ENCODE assay signal across 21 cellular contexts in genomic region chrX:22585831-22586230, GRCh38.
DNase-seq lines count a peak whose midpoint lies in the region; ATAC-seq, FAIRE-seq and TF ChIP-seq lines count a peak whose summit lies in the region.
"Had no signal": no experiment of that assay in that cellular context is flagged by ENCODE, and none has a peak within 500 bp of the region (broad histone marks: within the 10 kb centered on the region; RNA-seq: fewer than 3 reads in every experiment).

No MANE protein-coding gene starts in this region.

- no peak overlapping the region for H3K27ac ChIP-seq in pancreas
- no peak overlapping the region for H3K27ac ChIP-seq in WERI-Rb-1
- no peak overlapping the region for H3K27ac ChIP-seq in OCI-LY7 (ENCODE audit: low read depth, low read length, poor library complexity, severe bottlenecking)
- H3K27ac ChIP-seq: spleen, thoracic aorta had no signal

- H3K4me2 ChIP-seq in OCI-LY7 (ENCODE audit: low read length): no peak overlapping the region

- no peaks in the 10 kb centered on the region for H3K4me1 ChIP-seq in pancreas
- H3K4me1 ChIP-seq in OCI-LY7 (ENCODE audit: insufficient read depth, low read length, poor library complexity, severe bottlenecking): no peaks in the 10 kb centered on the region
- H3K4me1 ChIP-seq: spleen had no signal

- no TSS peak for BruUV-seq in OCI-LY7 (replicated peaks; lab: Mats Ljungman, UMichigan)

- TF ChIP-seq CTCF in pancreas (IDR thresholded peaks at IDR 0.05) (no peak), WERI-Rb-1 (IDR thresholded peaks at IDR 0.05; ENCODE audit: low read depth, low read length) (no peak), OCI-LY7 (conservative IDR thresholded peaks at IDR 0.05; ENCODE audit: low read length) (no peak)

- no peak overlapping the region for H3K27ac Mint-ChIP-seq in activated CD8-positive, alpha-beta memory T cell treated with anti-CD3 and anti-CD28 coated beads, Interleukin-2, amount 10 ng/mL, durations not matched to agents 7 days and 5 days
- H3K27ac Mint-ChIP-seq: activated CD8-positive, alpha-beta T cell treated with anti-CD3 and anti-CD28 coated beads, Interleukin-2, amount 10 ng/mL, durations not matched to agents 7 days and 5 days had no signal

- no peaks in the 10 kb centered on the region for H3K36me3 ChIP-seq in pancreas
- H3K36me3 ChIP-seq in WERI-Rb-1: no peaks in the 10 kb centered on the region
- no peaks in the 10 kb centered on the region for H3K36me3 ChIP-seq in OCI-LY7 (ENCODE audit: insufficient read depth, low read length)
- H3K36me3 ChIP-seq: spleen, thoracic aorta had no signal

- no peaks in the 10 kb centered on the region for H3K36me3 Mint-ChIP-seq in activated CD8-positive, alpha-beta memory T cell treated with anti-CD3 and anti-CD28 coated beads, Interleukin-2, amount 10 ng/mL, durations not matched to agents 7 days and 5 days

- no peak overlapping the region for H2AFZ ChIP-seq in OCI-LY7 (ENCODE audit: low read length)

- no peaks in the 10 kb centered on the region for H3K4me1 Mint-ChIP-seq in activated CD8-positive, alpha-beta memory T cell treated with anti-CD3 and anti-CD28 coated beads, Interleukin-2, amount 10 ng/mL, durations not matched to agents 7 days and 5 days

- POLR2A ChIA-PET in OCI-LY7 (lab: Charles Lee): no interaction called here

- CTCF ChIA-PET in OCI-LY7 (lab: Charles Lee; ENCODE audit: unreplicated experiment): no interaction called here
- CTCF ChIA-PET in activated CD8-positive, alpha-beta memory T cell treated with anti-CD3 and anti-CD28 coated beads, Interleukin-2, amount 10 ng/mL, durations not matched to agents 7 days and 5 days (lab: Charles Lee): no interaction called here

- H3K27me3 Mint-ChIP-seq in activated CD8-positive, alpha-beta memory T cell treated with anti-CD3 and anti-CD28 coated beads, Interleukin-2, amount 10 ng/mL, durations not matched to agents 7 days and 5 days: no peaks in the 10 kb centered on the region

- WGBS in pancreas, 2 donors: 66 to 71% methylated on average over 1 of the region's 1 CpG

- peak; percentile 13 for FAIRE-seq in pancreas (lab: Jason Lieb, UNC)

- H4K20me1 ChIP-seq in OCI-LY7 (ENCODE audit: insufficient read depth, low read length): no peaks in the 10 kb centered on the region

- DNase-seq in pancreas: no peak
- no peak for DNase-seq in WERI-Rb-1
- DNase-seq in OCI-LY7 (ENCODE audit: low spot score): no peak
- DNase-seq in activated CD8-positive, alpha-beta memory T cell treated with anti-CD3 and anti-CD28 coated beads, Interleukin-2, amount 10 ng/mL, durations not matched to agents 7 days and 5 days: no peak
- no peak for DNase-seq in AML-193 (lab: John Stamatoyannopoulos, UW)
- DNase-seq: activated CD4-positive, CD25-positive, alpha-beta regulatory T cell; activated CD8-positive, alpha-beta T cell treated with anti-CD3 and anti-CD28 coated beads, Interleukin-2, amount 10 ng/mL, durations not matched to agents 7 days and 5 days; activated naive CD4-positive, alpha-beta T cell treated with anti-CD3 and anti-CD28 coated beads, Interleukin-2, amount 50 U/mL, for 16 hours; activated T-cell treated with anti-CD3 and anti-CD28 coated beads, Interleukin-2, amount 50 U/mL, for 48 hours; COR-L47; mucosa of descending colon; NCI-H2029 treated with DMSO at 0.1 percent for 48 hours; NCI-H524; SIG-M5; spleen; stimulated activated CD8-positive, alpha-beta memory T cell treated with anti-CD3 and anti-CD28 coated beads, Interleukin-4, amount 100 ng/mL, for 48 hours; T-helper 2 cell had no signal

- ATAC-seq in GM18909 (IDR thresholded peaks at IDR 0.05; ENCODE audit: poor library complexity, unreplicated experiment) (peak; percentile 74), GM21576 (IDR thresholded peaks at IDR 0.05; ENCODE audit: unreplicated experiment) (peak; percentile 85), HG03066 (IDR thresholded peaks at IDR 0.05; ENCODE audit: low read depth, unreplicated experiment) (peak; percentile 82), pancreas (no peak)
- ATAC-seq in activated CD8-positive, alpha-beta memory T cell treated with anti-CD3 and anti-CD28 coated beads, Interleukin-2, amount 10 ng/mL, durations not matched to agents 7 days and 5 days: no peak
- ATAC-seq: activated CD8-positive, alpha-beta T cell treated with anti-CD3 and anti-CD28 coated beads, Interleukin-2, amount 10 ng/mL, durations not matched to agents 7 days and 5 days; mucosa of descending colon had no signal

- H3K4me3 ChIP-seq in pancreas (no peak overlapping the region), WERI-Rb-1 (ENCODE audit: low read depth, low read length) (no peak overlapping the region), OCI-LY7 (ENCODE audit: low read depth, low read length, poor library complexity, severe bottlenecking) (no peak overlapping the region)
- H3K4me3 ChIP-seq: mucosa of descending colon, spleen, thoracic aorta had no signal

- H3K9me2 ChIP-seq in OCI-LY7 (ENCODE audit: insufficient read depth, low read length): no peaks in the 10 kb centered on the region

- intact Hi-C loops in pancreas (cut with DNase I): no loop called here
- intact Hi-C loops in OCI-LY7 (cut with micrococcal nuclease; ENCODE audit: unreplicated experiment): no loop called here

- no peaks in the 10 kb centered on the region for H3K79me2 ChIP-seq in OCI-LY7 (ENCODE audit: insufficient read depth, low read depth, low read length)

- no peaks in the 10 kb centered on the region for H3K9me3 ChIP-seq in pancreas
- H3K9me3 ChIP-seq in WERI-Rb-1 (ENCODE audit: severe bottlenecking): no peaks in the 10 kb centered on the region
- no peaks in the 10 kb centered on the region for H3K9me3 ChIP-seq in OCI-LY7 (ENCODE audit: low read length)
- H3K9me3 ChIP-seq: mucosa of descending colon, thoracic aorta had no signal

- H3K9me3 Mint-ChIP-seq in activated CD8-positive, alpha-beta memory T cell treated with anti-CD3 and anti-CD28 coated beads, Interleukin-2, amount 10 ng/mL, durations not matched to agents 7 days and 5 days (ENCODE audit: low read depth): no peaks in the 10 kb centered on the region

- peaks cover 0 to 5% (median 0%) of the 10 kb centered on the region in 4 donors for H3K27me3 ChIP-seq in pancreas
- H3K27me3 ChIP-seq in WERI-Rb-1 (ENCODE audit: insufficient read depth, low read depth, severe bottlenecking): peaks cover 6% of the 10 kb centered on the region
- H3K27me3 ChIP-seq: spleen had no signal

- no peak overlapping the region for H3K4me3 Mint-ChIP-seq in activated CD8-positive, alpha-beta memory T cell treated with anti-CD3 and anti-CD28 coated beads, Interleukin-2, amount 10 ng/mL, durations not matched to agents 7 days and 5 days
- H3K4me3 Mint-ChIP-seq: activated CD8-positive, alpha-beta T cell treated with anti-CD3 and anti-CD28 coated beads, Interleukin-2, amount 10 ng/mL, durations not matched to agents 7 days and 5 days had no signal

Comparison
In these comparisons a context has a peak if more than half of its experiments do, and no peak if none do; other contexts are left out.
1. ATAC-seq: peak in GM18909 (single experiment), GM21576 (single experiment) and HG03066 (single experiment); none in pancreas (0 of 4) and activated CD8-positive, alpha-beta memory T cell treated with anti-CD3 and anti-CD28 coated beads, Interleukin-2, amount 10 ng/mL, durations not matched to agents 7 days and 5 days (single experiment).